1 cellular context compared by ENCODE assay signal in the genomic region with DNA sequence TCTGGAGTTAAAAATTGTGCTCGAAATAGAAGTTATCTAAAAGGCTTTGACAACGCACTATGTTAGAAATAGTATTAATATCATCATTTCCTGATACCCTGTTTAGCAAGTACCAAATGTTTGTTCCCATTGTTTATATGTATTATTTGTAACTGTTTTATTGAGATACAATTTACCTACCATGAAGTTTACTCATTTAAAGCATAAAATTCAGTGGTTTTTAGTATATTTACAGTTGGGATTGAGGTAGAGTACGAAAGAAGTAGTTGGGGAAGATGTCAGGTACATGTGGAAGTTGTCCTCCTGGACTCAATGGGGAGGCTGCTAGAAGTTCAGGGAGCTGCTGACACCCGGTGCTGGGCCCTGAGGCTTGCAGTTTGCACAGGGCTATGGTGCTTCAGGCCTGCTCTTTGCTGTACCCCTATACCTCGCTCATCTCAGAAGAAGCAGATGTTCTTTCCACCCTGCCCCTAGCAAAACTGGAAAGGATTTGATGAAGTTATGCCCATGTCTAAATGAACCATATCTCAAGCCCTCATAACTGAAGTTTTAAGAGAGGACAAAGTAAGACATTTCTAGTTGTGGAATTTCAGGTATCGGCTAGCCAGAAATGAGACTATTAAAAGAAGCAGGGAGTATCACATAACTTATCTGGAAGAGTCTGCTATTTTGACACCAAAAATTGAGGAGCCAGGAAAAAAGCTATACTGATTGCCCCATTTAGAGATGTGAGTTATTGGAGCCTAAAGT.
TF ChIP-seq lines count a peak whose summit lies in the region.

No MANE protein-coding gene starts in this region.

TF ChIP-seq in SK-N-SH, 30 proteins besides CTCF, POLR2A, EP300 and RAD21:
- no peak for TF ChIP-seq GATA2 (CRISPR knock-in tag; IDR thresholded peaks at IDR 0.05)
- no peak for TF ChIP-seq YY1 (IDR thresholded peaks at IDR 0.05; ENCODE audit: low read depth)
- no peak for TF ChIP-seq SIN3A (IDR thresholded peaks at IDR 0.05; ENCODE audit: borderline replicate concordance, low read depth, low read length)
- no peak for TF ChIP-seq MEF2A (IDR thresholded peaks at IDR 0.05; ENCODE audit: borderline replicate concordance, low read depth)
- TF ChIP-seq, protein P1, sequence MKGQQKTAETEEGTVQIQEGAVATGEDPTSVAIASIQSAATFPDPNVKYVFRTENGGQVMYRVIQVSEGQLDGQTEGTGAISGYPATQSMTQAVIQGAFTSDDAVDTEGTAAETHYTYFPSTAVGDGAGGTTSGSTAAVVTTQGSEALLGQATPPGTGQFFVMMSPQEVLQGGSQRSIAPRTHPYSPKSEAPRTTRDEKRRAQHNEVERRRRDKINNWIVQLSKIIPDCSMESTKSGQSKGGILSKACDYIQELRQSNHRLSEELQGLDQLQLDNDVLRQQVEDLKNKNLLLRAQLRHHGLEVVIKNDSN (IDR thresholded peaks at IDR 0.05; ENCODE audit: borderline replicate concordance, low read depth): no peak
